13 cellular contexts compared by ENCODE assay signal in the genomic region with DNA sequence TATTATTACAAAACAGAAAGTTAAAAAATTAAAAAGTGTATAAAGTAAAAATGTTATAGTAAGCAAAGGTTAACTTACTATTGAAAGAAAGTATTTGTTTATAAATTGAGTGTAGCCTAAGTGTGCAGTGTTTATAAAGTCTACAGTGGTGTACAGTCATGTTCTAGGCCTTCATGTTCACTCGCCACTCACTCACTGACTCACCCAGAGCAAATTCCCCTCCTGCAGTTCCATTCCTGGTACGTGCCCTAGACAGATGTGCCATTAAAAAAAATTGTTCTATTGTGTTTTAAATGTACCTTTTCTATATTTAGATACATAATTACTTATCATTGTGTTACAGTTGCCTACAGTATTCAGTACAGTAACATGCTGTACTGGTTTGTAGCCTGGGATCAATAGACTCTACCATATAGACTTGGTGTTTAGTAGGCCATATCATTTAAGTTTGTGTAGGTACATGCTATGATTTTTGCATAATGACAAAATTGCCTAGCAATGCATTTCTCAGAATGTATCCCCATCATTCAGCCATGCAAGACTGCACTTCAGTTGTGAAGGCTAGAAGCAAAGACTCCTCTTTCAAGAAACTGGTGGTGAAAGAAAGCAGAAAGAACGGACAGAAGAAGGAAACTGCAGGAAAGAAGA.
DNase-seq lines count a peak whose midpoint lies in the region; ATAC-seq and TF ChIP-seq lines count a peak whose summit lies in the region.
"Had no signal": no experiment of that assay in that cellular context is flagged by ENCODE, and none has a peak within 500 bp of the region (broad histone marks: within the 10 kb centered on the region; RNA-seq: fewer than 3 reads in every experiment).

No MANE protein-coding gene starts in this region.

- TF ChIP-seq RAD21 in SK-N-SH (IDR thresholded peaks at IDR 0.05; ENCODE audit: low read length): no peak

- H3K4me2 ChIP-seq in SK-N-SH: peak overlapping the region; percentile 31; the same call in 1 of the 2 replicates

- POLR2A ChIA-PET in SK-N-SH (lab: Yijun Ruan, JAX): no interaction called here

- H3K9me3 ChIP-seq in SK-N-SH: no peaks in the 10 kb centered on the region

- TF ChIP-seq CTCF in SK-N-SH (IDR thresholded peaks at IDR 0.05) (no peak), fibroblast of the aortic adventitia (IDR thresholded peaks at IDR 0.05; ENCODE audit: insufficient read depth, low read length) (no peak)

- H3K36me3 Mint-ChIP-seq in activated naive CD8-positive, alpha-beta T cell treated with anti-CD3 and anti-CD28 coated beads for 36 hours: no peaks in the 10 kb centered on the region
- H3K36me3 Mint-ChIP-seq: naive B cell had no signal

- H3K27me3 Mint-ChIP-seq in activated naive CD8-positive, alpha-beta T cell treated with anti-CD3 and anti-CD28 coated beads for 36 hours: peaks cover 30% of the 10 kb centered on the region

- no peaks in the 10 kb centered on the region for H3K36me3 ChIP-seq in SK-N-SH (replicated peaks in 1 of 2; ENCODE audit: control insufficient read depth in 1 of 2, insufficient read depth in 2 of 2, low read length in 1 of 2)

- H2AFZ ChIP-seq in SK-N-SH (ENCODE audit: low read depth): no peak overlapping the region

- no peaks in the 10 kb centered on the region for H3K79me2 ChIP-seq in SK-N-SH (ENCODE audit: insufficient read depth)

- peak overlapping the region in 1 of 2 experiments; percentile 82; a peak in 2 of 4 replicates for H3K27ac ChIP-seq in SK-N-SH (ENCODE audit: low read depth in 2 of 2, low read length in 1 of 2)

- no peaks in the 10 kb centered on the region for H3K9me2 ChIP-seq in SK-N-SH

- TF ChIP-seq EP300 in SK-N-SH (IDR thresholded peaks at IDR 0.05; ENCODE audit: borderline replicate concordance in 1 of 2, low read depth in 1 of 2, low read length in 1 of 2): peak in 1 of 2 experiments; percentile 68; a peak in 1 of 4 replicates

- 37% methylated on average over 3 of the region's 3 CpGs for WGBS in SK-N-SH (ENCODE audit: low lambda C conversion rate)

- CTCF ChIA-PET in SK-N-SH (lab: Yijun Ruan, JAX): interaction anchor here (0.6 kb wide), 1 partner anchor 353 kb away, joined by 3 read pairs; no protein-coding TSS in a partner anchor

- no peaks in the 10 kb centered on the region for H3K9me3 Mint-ChIP-seq in activated naive CD8-positive, alpha-beta T cell treated with anti-CD3 and anti-CD28 coated beads for 36 hours
- H3K9me3 Mint-ChIP-seq: activated T-cell treated with anti-CD3 and anti-CD28 coated beads, Interleukin-2, amount 50 U/mL, for 24 hours; CD4-positive, alpha-beta T cell had no signal

- peaks cover 0 to 15% of the 10 kb centered on the region in 2 experiments; a peak in 2 of 4 replicates for H3K4me1 ChIP-seq in SK-N-SH (ENCODE audit: control insufficient read depth in 1 of 2, insufficient read depth in 2 of 2, low read depth in 1 of 2, low read length in 1 of 2)

- peaks cover 10% of the 10 kb centered on the region for H3F3A ChIP-seq in SK-N-SH (replicated peaks; ENCODE audit: insufficient read depth)

- ATAC-seq in HG03354 (IDR thresholded peaks at IDR 0.05; ENCODE audit: poor library complexity, severe bottlenecking, unreplicated experiment): no peak
- no peak for ATAC-seq in HG03139 (IDR thresholded peaks at IDR 0.05; ENCODE audit: unreplicated experiment)

- no peak overlapping the region for H3K4me3 ChIP-seq in SK-N-SH (ENCODE audit: low read depth in 2 of 2, low read length in 1 of 2)
- H3K4me3 ChIP-seq in fibroblast of the aortic adventitia (ENCODE audit: low read depth, low read length): no peak overlapping the region

- DNase-seq in A172 (ENCODE audit: low spot score): peak; percentile 70
- peak; percentile 46 for DNase-seq in GM03348 (ENCODE audit: low spot score)
- DNase-seq in SK-N-SH: no peak
- peak; percentile 83 for DNase-seq in fibroblast of the aortic adventitia (ENCODE audit: low read depth)
- no peak for DNase-seq in C1 segment of cervical spinal cord (lab: John Stamatoyannopoulos, UW)
- no peak for DNase-seq in activated naive CD8-positive, alpha-beta T cell treated with anti-CD3 and anti-CD28 coated beads for 36 hours
- DNase-seq: activated T-cell treated with anti-CD3 and anti-CD28 coated beads, Interleukin-2, amount 50 U/mL, for 24 hours; CD4-positive, alpha-beta T cell; naive B cell; NCI-H1694 treated with DMSO at 0.1 percent for 48 hours; T-helper 9 cell had no signal

- H3K27me3 ChIP-seq in SK-N-SH (ENCODE audit: insufficient read depth): no peaks in the 10 kb centered on the region

- H4K20me1 ChIP-seq in SK-N-SH (ENCODE audit: insufficient read depth): no peaks in the 10 kb centered on the region

- no peak overlapping the region for H3K9ac ChIP-seq in SK-N-SH

- H3K4me1 Mint-ChIP-seq in activated naive CD8-positive, alpha-beta T cell treated with anti-CD3 and anti-CD28 coated beads for 36 hours: peaks cover 9% of the 10 kb centered on the region
- H3K4me1 Mint-ChIP-seq: naive B cell had no signal

- no peak overlapping the region for H3K27ac Mint-ChIP-seq in activated naive CD8-positive, alpha-beta T cell treated with anti-CD3 and anti-CD28 coated beads for 36 hours
- H3K27ac Mint-ChIP-seq: activated T-cell treated with anti-CD3 and anti-CD28 coated beads, Interleukin-2, amount 50 U/mL, for 24 hours; CD4-positive, alpha-beta T cell; naive B cell had no signal

- H3K4me3 Mint-ChIP-seq in activated naive CD8-positive, alpha-beta T cell treated with anti-CD3 and anti-CD28 coated beads for 36 hours: no peak overlapping the region
- H3K4me3 Mint-ChIP-seq: activated T-cell treated with anti-CD3 and anti-CD28 coated beads, Interleukin-2, amount 50 U/mL, for 24 hours; CD4-positive, alpha-beta T cell; naive B cell had no signal

TF ChIP-seq in SK-N-SH, 30 proteins besides CTCF, POLR2A, EP300 and RAD21 (continues in another document):
- TF ChIP-seq FOXM1 (IDR thresholded peaks at IDR 0.05; ENCODE audit: low read depth) (no peak), TEAD4 (IDR thresholded peaks at IDR 0.05; ENCODE audit: borderline replicate concordance, insufficient read depth) (peak; percentile 59; the same call in 1 of the 2 replicates), NFIC (IDR thresholded peaks at IDR 0.05; ENCODE audit: borderline replicate concordance) (peak; percentile 30; the same call in 1 of the 2 replicates), MEF2A (IDR thresholded peaks at IDR 0.05; ENCODE audit: borderline replicate concordance, low read depth) (peak; percentile 74), POLR2AphosphoS5 (IDR thresholded peaks at IDR 0.05; ENCODE audit: low read depth, low read length) (peak; percentile 35; the same call in 1 of the 2 replicates), FOSL2 (IDR thresholded peaks at IDR 0.05; ENCODE audit: borderline replicate concordance, low read depth) (peak; percentile 90), JUND (IDR thresholded peaks at IDR 0.05) (peak; percentile 81), EZH2phosphoT487 (IDR thresholded peaks at IDR 0.05; ENCODE audit: borderline replicate concordance, low read depth) (no peak), TCF12 (IDR thresholded peaks at IDR 0.05) (peak; percentile 79), NRF1 (IDR thresholded peaks at IDR 0.05; ENCODE audit: low read depth, low read length) (no peak)
- TF ChIP-seq, protein P1, sequence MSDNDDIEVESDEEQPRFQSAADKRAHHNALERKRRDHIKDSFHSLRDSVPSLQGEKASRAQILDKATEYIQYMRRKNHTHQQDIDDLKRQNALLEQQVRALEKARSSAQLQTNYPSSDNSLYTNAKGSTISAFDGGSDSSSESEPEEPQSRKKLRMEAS (IDR thresholded peaks at IDR 0.05; ENCODE audit: low read depth): 0 out of 2 replicates have a peak, but pooled peaks have one; percentile 14
- TF ChIP-seq, protein P2, sequence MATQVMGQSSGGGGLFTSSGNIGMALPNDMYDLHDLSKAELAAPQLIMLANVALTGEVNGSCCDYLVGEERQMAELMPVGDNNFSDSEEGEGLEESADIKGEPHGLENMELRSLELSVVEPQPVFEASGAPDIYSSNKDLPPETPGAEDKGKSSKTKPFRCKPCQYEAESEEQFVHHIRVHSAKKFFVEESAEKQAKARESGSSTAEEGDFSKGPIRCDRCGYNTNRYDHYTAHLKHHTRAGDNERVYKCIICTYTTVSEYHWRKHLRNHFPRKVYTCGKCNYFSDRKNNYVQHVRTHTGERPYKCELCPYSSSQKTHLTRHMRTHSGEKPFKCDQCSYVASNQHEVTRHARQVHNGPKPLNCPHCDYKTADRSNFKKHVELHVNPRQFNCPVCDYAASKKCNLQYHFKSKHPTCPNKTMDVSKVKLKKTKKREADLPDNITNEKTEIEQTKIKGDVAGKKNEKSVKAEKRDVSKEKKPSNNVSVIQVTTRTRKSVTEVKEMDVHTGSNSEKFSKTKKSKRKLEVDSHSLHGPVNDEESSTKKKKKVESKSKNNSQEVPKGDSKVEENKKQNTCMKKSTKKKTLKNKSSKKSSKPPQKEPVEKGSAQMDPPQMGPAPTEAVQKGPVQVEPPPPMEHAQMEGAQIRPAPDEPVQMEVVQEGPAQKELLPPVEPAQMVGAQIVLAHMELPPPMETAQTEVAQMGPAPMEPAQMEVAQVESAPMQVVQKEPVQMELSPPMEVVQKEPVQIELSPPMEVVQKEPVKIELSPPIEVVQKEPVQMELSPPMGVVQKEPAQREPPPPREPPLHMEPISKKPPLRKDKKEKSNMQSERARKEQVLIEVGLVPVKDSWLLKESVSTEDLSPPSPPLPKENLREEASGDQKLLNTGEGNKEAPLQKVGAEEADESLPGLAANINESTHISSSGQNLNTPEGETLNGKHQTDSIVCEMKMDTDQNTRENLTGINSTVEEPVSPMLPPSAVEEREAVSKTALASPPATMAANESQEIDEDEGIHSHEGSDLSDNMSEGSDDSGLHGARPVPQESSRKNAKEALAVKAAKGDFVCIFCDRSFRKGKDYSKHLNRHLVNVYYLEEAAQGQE (IDR thresholded peaks at IDR 0.05; ENCODE audit: low read depth, low read length): no peak
- TF ChIP-seq, protein P3, sequence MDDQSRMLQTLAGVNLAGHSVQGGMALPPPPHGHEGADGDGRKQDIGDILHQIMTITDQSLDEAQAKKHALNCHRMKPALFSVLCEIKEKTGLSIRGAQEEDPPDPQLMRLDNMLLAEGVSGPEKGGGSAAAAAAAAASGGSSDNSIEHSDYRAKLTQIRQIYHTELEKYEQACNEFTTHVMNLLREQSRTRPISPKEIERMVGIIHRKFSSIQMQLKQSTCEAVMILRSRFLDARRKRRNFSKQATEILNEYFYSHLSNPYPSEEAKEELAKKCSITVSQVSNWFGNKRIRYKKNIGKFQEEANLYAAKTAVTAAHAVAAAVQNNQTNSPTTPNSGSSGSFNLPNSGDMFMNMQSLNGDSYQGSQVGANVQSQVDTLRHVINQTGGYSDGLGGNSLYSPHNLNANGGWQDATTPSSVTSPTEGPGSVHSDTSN (IDR thresholded peaks at IDR 0.05): peak; percentile 56; the same call in 1 of the 2 replicates

Comparison
In these comparisons a context has a peak if more than half of its experiments do, and no peak if none do; other contexts are left out.
1. DNase-seq: peak in A172 (single experiment), GM03348 (single experiment) and fibroblast of the aortic adventitia (single experiment); none in SK-N-SH (single experiment), C1 segment of cervical spinal cord (0 of 14) and activated naive CD8-positive, alpha-beta T cell treated with anti-CD3 and anti-CD28 coated beads for 36 hours (single experiment).